18 cellular contexts compared by ENCODE assay signal in genomic region chr15:31340591-31340990, GRCh38. TPM values are rescaled to one million over a fixed set of nuclear protein-coding genes. Genes with fewer than 3 reads are reported as not detected.
A peak's percentile ranks its signal among the peaks of the same experiment; 100 is the strongest.
DNase-seq lines count a peak whose midpoint lies in the region; ATAC-seq and TF ChIP-seq lines count a peak whose summit lies in the region.
"Had no signal": no experiment of that assay in that cellular context is flagged by ENCODE, and none has a peak within 500 bp of the region (broad histone marks: within the 10 kb centered on the region; RNA-seq: fewer than 3 reads in every experiment).

No MANE protein-coding gene starts in this region.

- no peak for TF ChIP-seq POLR2A in vagina (IDR thresholded peaks at IDR 0.05)

- no peaks in the 10 kb centered on the region for H3K9me3 Mint-ChIP-seq in activated T-helper 1 cell treated with anti-CD3 and anti-CD28 coated beads, Interleukin-12 subunit alpha, Interleukin-12 subunit beta, Interleukin-2, Interleukin-4 antibody, amounts not matched to agents 30 ng/mL and 10 ng/mL and 1 ng/mL, durations not matched to agents 14 hours and 24 hours and 36 hours
- H3K9me3 Mint-ChIP-seq in memory B cell = no peaks in the 10 kb centered on the region

- WGBS in heart right ventricle, 2 donors = 84% methylated on average over 7 of the region's 7 CpGs
- 81% methylated on average over 7 of the region's 7 CpGs for WGBS in right cardiac atrium

- peaks cover 98% of the 10 kb centered on the region for H3K4me1 Mint-ChIP-seq in activated T-helper 1 cell treated with anti-CD3 and anti-CD28 coated beads, Interleukin-12 subunit alpha, Interleukin-12 subunit beta, Interleukin-2, Interleukin-4 antibody, amounts not matched to agents 30 ng/mL and 10 ng/mL and 1 ng/mL, durations not matched to agents 14 hours and 24 hours and 36 hours (ENCODE audit: low read depth)
- peaks cover 80% of the 10 kb centered on the region for H3K4me1 Mint-ChIP-seq in memory B cell

- H3K27ac Mint-ChIP-seq in activated T-helper 1 cell treated with anti-CD3 and anti-CD28 coated beads, Interleukin-12 subunit alpha, Interleukin-12 subunit beta, Interleukin-2, Interleukin-4 antibody, amounts not matched to agents 30 ng/mL and 10 ng/mL and 1 ng/mL, durations not matched to agents 14 hours and 24 hours and 36 hours = peak overlapping the region; percentile 86
- peak overlapping the region; percentile 53 for H3K27ac Mint-ChIP-seq in memory B cell

- H3K4me3 ChIP-seq in heart right ventricle (no peak overlapping the region), right cardiac atrium (ENCODE audit: low read length) (no peak overlapping the region), vagina (no peak overlapping the region)
- H3K4me3 ChIP-seq: lung had no signal

- H3K27me3 ChIP-seq in heart right ventricle (no peaks in the 10 kb centered on the region), right cardiac atrium (ENCODE audit: control insufficient read depth, insufficient read depth) (no peaks in the 10 kb centered on the region), vagina (no peaks in the 10 kb centered on the region)

- H3K4me3 Mint-ChIP-seq in activated T-helper 1 cell treated with anti-CD3 and anti-CD28 coated beads, Interleukin-12 subunit alpha, Interleukin-12 subunit beta, Interleukin-2, Interleukin-4 antibody, amounts not matched to agents 30 ng/mL and 10 ng/mL and 1 ng/mL, durations not matched to agents 14 hours and 24 hours and 36 hours = peak overlapping the region; percentile 41
- peak overlapping the region; percentile 27 for H3K4me3 Mint-ChIP-seq in memory B cell

- H3K4me1 ChIP-seq in heart right ventricle (peaks cover 90 to 100% (median 100%) of the 10 kb centered on the region in 9 donors), right cardiac atrium (ENCODE audit: control insufficient read depth, insufficient read depth, low read length) (peaks cover 74% of the 10 kb centered on the region), vagina (peaks cover 100% of the 10 kb centered on the region)

- H3K36me3 Mint-ChIP-seq in activated T-helper 1 cell treated with anti-CD3 and anti-CD28 coated beads, Interleukin-12 subunit alpha, Interleukin-12 subunit beta, Interleukin-2, Interleukin-4 antibody, amounts not matched to agents 30 ng/mL and 10 ng/mL and 1 ng/mL, durations not matched to agents 14 hours and 24 hours and 36 hours (ENCODE audit: low read depth) = peaks cover 13% of the 10 kb centered on the region
- no peaks in the 10 kb centered on the region for H3K36me3 Mint-ChIP-seq in memory B cell

- DNase-seq in heart right ventricle (no peak), right cardiac atrium (no peak), memory B cell (ENCODE audit: low spot score in 2 of 2) (no peak), vagina (ENCODE audit: extremely low spot score in 2 of 2) (no peak), glomerular visceral epithelial cell (ENCODE audit: extremely low spot score) (no peak), T-helper 9 cell (no peak), amygdala (lab: John Stamatoyannopoulos, UW) (no peak)
- DNase-seq in activated T-helper 1 cell treated with anti-CD3 and anti-CD28 coated beads, Interleukin-12 subunit alpha, Interleukin-12 subunit beta, Interleukin-2, Interleukin-4 antibody, amounts not matched to agents 30 ng/mL and 10 ng/mL and 1 ng/mL, durations not matched to agents 14 hours and 24 hours and 36 hours (ENCODE audit: low spot score) = no peak
- DNase-seq: activated effector memory CD4-positive, alpha-beta T cell treated with anti-CD3 and anti-CD28 coated beads, Interleukin-2, amount 50 U/mL, for 16 hours; cerebellar nuclear complex; DND-41; erythroblast; NCI-H1105; NCI-H2227 treated with DMSO at 0.1 percent for 48 hours; occipital lobe; stimulated activated CD4-positive, alpha-beta T cell treated with anti-CD3 and anti-CD28 coated beads, Interleukin-12 subunit alpha, Interleukin-12 subunit beta, amount 100 ng/mL, for 4 hours; trophoblast cell had no signal

- no peak for TF ChIP-seq CTCF in heart right ventricle (IDR thresholded peaks at IDR 0.05)
- no peak for TF ChIP-seq CTCF in vagina (IDR thresholded peaks at IDR 0.05)

- intact Hi-C loops in heart right ventricle (cut with DNase I) = no loop called here
- intact Hi-C loops in right cardiac atrium (cut with DNase I) = no loop called here
- intact Hi-C loops in activated T-helper 1 cell treated with anti-CD3 and anti-CD28 coated beads, Interleukin-12 subunit alpha, Interleukin-12 subunit beta, Interleukin-2, Interleukin-4 antibody, amounts not matched to agents 30 ng/mL and 10 ng/mL and 1 ng/mL, durations not matched to agents 14 hours and 24 hours and 36 hours (cut with micrococcal nuclease) = no loop called here
- intact Hi-C loops in vagina (cut with DNase I) = no loop called here

- peaks cover 0 to 10% (median 0%) of the 10 kb centered on the region in 9 donors for H3K36me3 ChIP-seq in heart right ventricle
- no peaks in the 10 kb centered on the region for H3K36me3 ChIP-seq in vagina

- H3K27ac ChIP-seq in heart right ventricle = peak overlapping the region in 6 of 10 donors; percentile 24 to 100 (median 81)
- H3K27ac ChIP-seq in right cardiac atrium (ENCODE audit: low read length) = no peak overlapping the region
- peak overlapping the region; percentile 91 for H3K27ac ChIP-seq in vagina

- ATAC-seq in heart right ventricle (no peak), right cardiac atrium (no peak), memory B cell (ENCODE audit: low read depth) (no peak)

- H3K9me3 ChIP-seq in heart right ventricle (no peaks in the 10 kb centered on the region), right cardiac atrium (ENCODE audit: control insufficient read depth, low read length) (no peaks in the 10 kb centered on the region), vagina (no peaks in the 10 kb centered on the region)

- no peaks in the 10 kb centered on the region for H3K27me3 Mint-ChIP-seq in activated T-helper 1 cell treated with anti-CD3 and anti-CD28 coated beads, Interleukin-12 subunit alpha, Interleukin-12 subunit beta, Interleukin-2, Interleukin-4 antibody, amounts not matched to agents 30 ng/mL and 10 ng/mL and 1 ng/mL, durations not matched to agents 14 hours and 24 hours and 36 hours (ENCODE audit: insufficient read depth)
- H3K27me3 Mint-ChIP-seq in memory B cell = no peaks in the 10 kb centered on the region

RNA-seq across cellular contexts. Expression of gene KLF13, which starts 14.0 kb away (rescaled TPM):
- 100 to 1,000 TPM in 1 of 10 donors, 10 to 100 TPM in 9; 28.4 to 101 (median 49.4) TPM for total RNA-seq in heart right ventricle
- 10 to 100 TPM; 32.9 to 44.0 TPM for polyA plus RNA-seq in heart right ventricle
- 100 to 1,000 TPM in 2 of 4 donors, 10 to 100 TPM in 2; 42.3 to 108 (median 88.2) TPM for total RNA-seq in right cardiac atrium
- 52.7 TPM for polyA plus RNA-seq in right cardiac atrium
- 129 and 137 TPM in 2 replicates for total RNA-seq in activated T-helper 1 cell treated with anti-CD3 and anti-CD28 coated beads, Interleukin-12 subunit alpha, Interleukin-12 subunit beta, Interleukin-2, Interleukin-4 antibody, amounts not matched to agents 30 ng/mL and 10 ng/mL and 1 ng/mL, durations not matched to agents 14 hours and 24 hours and 36 hours
- total RNA-seq in vagina = 30.9 TPM
